In genomic region chr19:39898858-39899257, GRCh38 we compare ENCODE assay signal across 1 cellular context. TPM values are rescaled to one million over a fixed set of nuclear protein-coding genes. Genes with fewer than 3 reads are reported as not detected.
"Had no signal": no experiment of that assay in that cellular context is flagged by ENCODE, and none has a peak within 500 bp of the region (broad histone marks: within the 10 kb centered on the region; RNA-seq: fewer than 3 reads in every experiment).

No MANE protein-coding gene starts in this region.

RNA-seq across cellular contexts. Expression of gene FCGBP, which starts 35.6 kb away (rescaled TPM):
- total RNA-seq: endothelial cell of umbilical vein had no signal
